ENCODE assay signal across 10 cellular contexts in the genomic region with DNA sequence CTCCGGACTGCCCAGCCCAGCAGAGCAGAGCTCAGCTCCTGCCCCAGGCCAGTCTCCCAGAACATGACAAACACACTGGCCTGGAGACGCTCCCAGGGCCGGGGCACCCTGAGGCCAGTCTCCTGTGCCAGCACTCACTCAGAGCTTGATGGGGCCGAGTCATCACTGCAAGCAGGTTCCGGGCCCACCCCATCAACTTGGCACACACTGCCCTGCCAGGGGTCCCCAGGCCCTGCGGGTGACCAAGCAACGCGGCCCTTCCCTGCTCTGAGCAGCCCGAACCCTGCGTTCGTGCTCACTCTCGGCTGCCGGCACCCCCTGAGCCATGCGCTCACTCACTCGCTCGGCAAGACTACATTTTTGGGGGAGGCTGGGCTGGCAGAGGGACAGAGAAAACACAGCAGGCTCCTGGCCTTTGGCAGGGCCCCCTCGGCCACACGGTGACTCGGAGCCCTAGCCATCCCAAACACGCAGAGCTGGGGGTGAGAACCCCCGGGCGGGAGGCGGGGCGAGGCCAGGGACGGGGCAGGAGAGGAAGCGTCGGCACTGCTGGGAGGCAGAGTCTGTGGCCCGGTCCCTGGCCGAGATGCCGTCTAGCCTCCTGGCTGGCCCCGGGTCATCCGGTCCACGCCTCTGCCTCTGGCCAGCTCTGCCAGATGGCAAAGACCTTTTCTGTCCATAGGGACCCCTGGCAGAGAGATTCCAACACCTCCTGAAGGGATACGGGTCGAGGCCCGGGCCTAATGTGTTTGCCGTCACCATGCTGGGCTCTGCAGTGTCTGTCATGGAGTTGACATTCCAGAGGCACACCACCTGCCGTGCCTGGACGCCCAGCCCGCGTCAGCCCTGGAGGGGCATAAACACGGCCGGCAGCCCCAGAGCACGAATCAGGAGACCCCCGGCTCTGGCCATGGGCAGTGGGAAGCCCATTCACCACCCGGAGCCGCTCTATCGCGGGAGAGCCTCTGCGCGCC.
DNase-seq lines count a peak whose midpoint lies in the region; TF ChIP-seq lines count a peak whose summit lies in the region.
"Had no signal": no experiment of that assay in that cellular context is flagged by ENCODE, and none has a peak within 500 bp of the region (broad histone marks: within the 10 kb centered on the region; RNA-seq: fewer than 3 reads in every experiment).

No MANE protein-coding gene starts in this region.

- H3K4me2 ChIP-seq in MM.1S (ENCODE audit: low read depth, low read length), result no peak overlapping the region

- H4K20me1 ChIP-seq in MM.1S (ENCODE audit: insufficient read depth, low read length), result no peaks in the 10 kb centered on the region

- in situ Hi-C loops in transverse colon (cut with MboI; ENCODE audit: low pct_ligation_motif_present in 1 of 4, low pct_unique_long_range_greater_than_20kb in 1 of 4, low sequenced_read_pairs in 3 of 4), result no loop called here

- DNase-seq in HS-5 (ENCODE audit: low read depth) (peak; percentile 68), choroid plexus epithelial cell (ENCODE audit: low read depth) (peak; percentile 75), kidney tubule cell (ENCODE audit: low spot score) (peak; percentile 48), transverse colon (peak; percentile 22), GM19238 (ENCODE audit: insufficient read length, low spot score) (no peak), A673 (ENCODE audit: low spot score) (no peak), SHP77 (lab: John Stamatoyannopoulos, UW) (no peak), MM.1S (no peak)
- DNase-seq: activated CD4-positive, alpha-beta T cell treated with anti-CD3 and anti-CD28 coated beads, Interleukin-2, amount 10 ng/mL, durations not matched to agents 7 days and 5 days; NCI-H1930 had no signal

- H3K79me2 ChIP-seq in MM.1S (ENCODE audit: low read length), result no peaks in the 10 kb centered on the region

- no peaks in the 10 kb centered on the region for H3F3A ChIP-seq in MM.1S (ENCODE audit: insufficient read depth, low read length)

- no TSS peak for BruUV-seq in A673 (replicated peaks; lab: Mats Ljungman, UMichigan)

- H2AFZ ChIP-seq in MM.1S (ENCODE audit: low read length), result no peak overlapping the region

- H3K4me3 ChIP-seq in choroid plexus epithelial cell (ENCODE audit: low read depth, low read length) (no peak overlapping the region), transverse colon (no peak overlapping the region), A673 (ENCODE audit: low read depth, low read length, poor library complexity, severe bottlenecking) (no peak overlapping the region), MM.1S (ENCODE audit: low read length) (no peak overlapping the region)

- no peak for TF ChIP-seq EP300 in transverse colon (IDR thresholded peaks at IDR 0.05; ENCODE audit: low read depth)

- CTCF ChIA-PET in A673 (lab: Charles Lee), result no interaction called here

- H3K27ac ChIP-seq in transverse colon (peak overlapping the region; percentile 28 to 74 (median 42)), A673 (ENCODE audit: low read depth, low read length, poor library complexity, severe bottlenecking) (no peak overlapping the region), MM.1S (ENCODE audit: low read length) (no peak overlapping the region)

- H3K9me3 ChIP-seq in transverse colon (no peaks in the 10 kb centered on the region), A673 (ENCODE audit: low read depth, low read length, poor library complexity, severe bottlenecking) (no peaks in the 10 kb centered on the region), MM.1S (replicated peaks; ENCODE audit: insufficient read depth, low read length) (no peaks in the 10 kb centered on the region)

- TF ChIP-seq CTCF in choroid plexus epithelial cell (conservative IDR thresholded peaks at IDR 0.05; ENCODE audit: low read depth, low read length), result no peak
- TF ChIP-seq CTCF in transverse colon (IDR thresholded peaks at IDR 0.05), result no peak
- TF ChIP-seq CTCF in A673 (conservative IDR thresholded peaks at IDR 0.05; ENCODE audit: low read depth, low read length), result no peak
- TF ChIP-seq CTCF in MM.1S (IDR thresholded peaks at IDR 0.05; ENCODE audit: low read length), result no peak

- no peaks in the 10 kb centered on the region for H3K9me2 ChIP-seq in MM.1S (replicated peaks; ENCODE audit: insufficient read depth, low read length)

- WGBS in transverse colon (ENCODE audit: low coverage in 1 of 2), 2 donors, result 20 to 72% methylated on average over 1 to 41 of the region's 51 CpGs

- H3K27me3 ChIP-seq in transverse colon, result no peaks in the 10 kb centered on the region
- H3K27me3 ChIP-seq in A673 (replicated peaks; ENCODE audit: insufficient read depth, low read depth, low read length, poor library complexity), result no peaks in the 10 kb centered on the region
- H3K27me3 ChIP-seq in MM.1S (replicated peaks; ENCODE audit: insufficient read depth, low read length), result peaks cover 97% of the 10 kb centered on the region

- H3K4me1 ChIP-seq in transverse colon (peaks cover 0 to 11% (median 0%) of the 10 kb centered on the region in 4 donors), A673 (ENCODE audit: insufficient read depth, low read length, poor library complexity, severe bottlenecking) (no peaks in the 10 kb centered on the region), MM.1S (ENCODE audit: low read length) (no peaks in the 10 kb centered on the region)

- no peak overlapping the region for H3K9ac ChIP-seq in MM.1S (ENCODE audit: low read length)

- no peak for TF ChIP-seq POLR2A in transverse colon (IDR thresholded peaks at IDR 0.05)

- POLR2A ChIA-PET in A673 (lab: Charles Lee; ENCODE audit: low non-redundant PET), result no interaction called here

- intact Hi-C loops in transverse colon (cut with DNase I; ENCODE audit: low total_unique reads), result no loop called here
- intact Hi-C loops in A673 (cut with micrococcal nuclease; ENCODE audit: unreplicated experiment), result no loop called here

- no peaks in the 10 kb centered on the region for H3K36me3 ChIP-seq in transverse colon
- no peaks in the 10 kb centered on the region for H3K36me3 ChIP-seq in A673 (ENCODE audit: insufficient read depth, low read length, poor library complexity, severe bottlenecking)
- H3K36me3 ChIP-seq in MM.1S (replicated peaks; ENCODE audit: insufficient read depth, low read length), result no peaks in the 10 kb centered on the region

Comparison
In these comparisons a context has a peak if more than half of its experiments do, and no peak if none do; other contexts are left out.
1. DNase-seq: peak in HS-5 (single experiment), choroid plexus epithelial cell (single experiment), kidney tubule cell (single experiment) and transverse colon (single experiment); none in GM19238 (single experiment), A673 (single experiment), SHP77 (0 of 2) and MM.1S (single experiment).
2. H3K27ac ChIP-seq: peak in transverse colon (4 of 4); none in A673 (single experiment) and MM.1S (single experiment).